In the genomic region with DNA sequence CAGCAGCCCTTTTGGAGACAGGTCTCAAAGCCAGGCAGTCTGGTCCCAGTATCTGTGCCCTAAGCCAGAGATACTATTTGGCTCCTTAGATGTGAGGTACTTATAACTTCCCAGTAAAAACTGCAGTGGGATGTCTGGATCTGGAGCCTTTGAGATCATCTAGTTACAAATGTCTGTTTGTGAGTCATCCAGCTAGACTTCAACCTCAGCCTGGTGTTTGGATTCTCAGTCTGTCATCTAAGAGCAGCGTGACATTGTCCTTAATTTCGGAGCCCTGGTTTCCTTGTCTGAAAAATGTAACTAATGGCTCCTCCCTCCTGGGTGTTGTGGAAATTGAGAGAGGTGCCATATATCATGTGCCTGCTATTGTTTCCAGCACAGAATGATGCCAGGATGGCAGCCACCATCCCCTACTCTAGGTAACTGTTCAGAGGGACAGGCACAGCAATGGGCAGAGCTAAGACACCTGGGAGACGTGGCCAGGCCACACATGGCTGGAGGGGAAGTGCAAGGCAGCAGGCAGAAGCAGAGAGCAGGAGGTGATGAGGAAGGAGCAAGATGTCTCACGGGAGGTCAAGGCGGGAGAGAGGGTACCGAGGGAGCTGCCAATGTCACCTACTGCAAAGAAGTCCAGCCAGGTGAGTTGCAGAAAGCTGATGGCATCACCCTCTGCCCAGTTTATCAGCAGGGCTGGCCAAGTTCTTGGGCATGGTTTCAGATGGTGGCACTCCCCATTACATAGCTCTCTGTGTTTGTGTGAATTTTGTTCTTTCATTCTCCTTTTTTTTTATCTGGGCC, we compare ENCODE assay signal across 15 cellular contexts. TPM values are rescaled to one million over a fixed set of nuclear protein-coding genes. Genes with fewer than 3 reads are reported as not detected.
DNase-seq lines count a peak whose midpoint lies in the region; ATAC-seq and TF ChIP-seq lines count a peak whose summit lies in the region.
"Had no signal": no experiment of that assay in that cellular context is flagged by ENCODE, and none has a peak within 500 bp of the region (broad histone marks: within the 10 kb centered on the region; RNA-seq: fewer than 3 reads in every experiment).

No MANE protein-coding gene starts in this region.

- H2AFZ ChIP-seq in GM23248, result no peak overlapping the region

- H3K9me3 ChIP-seq in GM23248 (ENCODE audit: low read depth), result no peaks in the 10 kb centered on the region

- no peak for ATAC-seq in activated CD4-positive, CD25-positive, alpha-beta regulatory T cell treated with anti-CD3 and anti-CD28 coated beads, Interleukin-2, amount 50 U/mL, for 24 hours
- ATAC-seq: activated T-cell treated with anti-CD3 and anti-CD28 coated beads, Interleukin-2, amount 50 U/mL, for 4 hours; K562; stimulated activated naive CD8-positive, alpha-beta T cell treated with anti-CD3 and anti-CD28 coated beads, Interleukin-15, amount 100 ng/mL, for 72 hours had no signal

- H3K9ac ChIP-seq in GM23248, result no peak overlapping the region

- peaks cover 15% of the 10 kb centered on the region for H3F3A ChIP-seq in GM23248 (ENCODE audit: insufficient read depth)

- no peaks in the 10 kb centered on the region for H3K36me3 ChIP-seq in GM23248 (ENCODE audit: low read depth)

- no peak overlapping the region for H3K4me2 ChIP-seq in GM23248 (ENCODE audit: unreplicated experiment)

- in situ Hi-C loops in GM23248 (cut with MboI), result no loop called here
- in situ Hi-C loops in astrocyte of the spinal cord (cut with HindIII; ENCODE audit: low sequenced_read_pairs), result no loop called here

- no peaks in the 10 kb centered on the region for H3K27me3 ChIP-seq in GM23248 (replicated peaks; ENCODE audit: insufficient read depth)

- peak; percentile 68 for DNase-seq in AG20443 (ENCODE audit: low spot score)
- DNase-seq in GM23248, result peak; percentile 83
- peak; percentile 51 for DNase-seq in astrocyte of the spinal cord (ENCODE audit: low read depth, low spot score)
- DNase-seq in myocyte (ENCODE audit: low read depth), result peak; percentile 57
- DNase-seq in NCI-H524 treated with DMSO at 0.1 percent for 48 hours (lab: John Stamatoyannopoulos, UW), result no peak
- DNase-seq in mesenteric fat pad (ENCODE audit: low spot score), result no peak
- DNase-seq in C1 segment of cervical spinal cord (lab: John Stamatoyannopoulos, UW), result no peak
- DNase-seq: activated T-cell treated with anti-CD3 and anti-CD28 coated beads, Interleukin-2, amount 50 U/mL, for 4 hours; mesendoderm; NCI-H1930; NK-92 treated with Interleukin-12 subunit alpha and Interleukin-12 subunit beta, amount 100 ng/mL, for 24 hours; retina; stimulated activated naive CD8-positive, alpha-beta T cell treated with anti-CD3 and anti-CD28 coated beads, Interleukin-15, amount 100 ng/mL, for 72 hours had no signal

- no peak overlapping the region for H3K27ac ChIP-seq in GM23248

- H3K9me2 ChIP-seq in GM23248 (ENCODE audit: insufficient read depth), result no peaks in the 10 kb centered on the region

- no peaks in the 10 kb centered on the region for H3K79me2 ChIP-seq in GM23248 (ENCODE audit: insufficient read depth)

- H3K4me3 ChIP-seq in GM23248, result no peak overlapping the region
- H3K4me3 ChIP-seq in astrocyte of the spinal cord (ENCODE audit: low read depth, low read length), result no peak overlapping the region
- H3K4me3 ChIP-seq: K562 had no signal

- WGBS in GM23248 (ENCODE audit: low coverage in 1 of 2, low lambda C conversion rate in 2 of 2, missing lambda C conversion rate in 2 of 2), 2 experiments, result 61 to 62% methylated on average over 6 of the region's 6 CpGs

- no peaks in the 10 kb centered on the region for H4K20me1 ChIP-seq in GM23248 (ENCODE audit: insufficient read depth)

- TF ChIP-seq CTCF in astrocyte of the spinal cord (IDR thresholded peaks at IDR 0.05; ENCODE audit: low read depth, low read length), result no peak

- H3K4me1 ChIP-seq in GM23248 (ENCODE audit: insufficient read depth), result peaks cover 25% of the 10 kb centered on the region

RNA-seq across cellular contexts. Expression of a gene that starts 20.6 kb away (rescaled TPM):
- 26.7 and 53.3 TPM in 2 replicates for total RNA-seq in GM23248 (2014; rRNA removed; shearing (Covaris generic))
- polyA plus RNA-seq in GM23248 (2016; fragmentation: Nextera tagmentation; extraction: Ambion mirVana), result 27.3 and 30.5 TPM in 2 replicates
- total RNA-seq in myocyte (24.2 and 25.2 TPM in 2 replicates), mesenteric fat pad (65.2 TPM)
- polyA plus RNA-seq in myocyte (2012), result 43.7 TPM

RNA-seq across cellular contexts. Expression of a gene that starts 31.0 kb away (rescaled TPM):
- total RNA-seq in GM23248 (2014; rRNA removed; shearing (Covaris generic)), result 12.1 and 12.4 TPM in 2 replicates
- polyA plus RNA-seq in GM23248 (2016; fragmentation: Nextera tagmentation; extraction: Ambion mirVana), result 26.1 and 30.1 TPM in 2 replicates
- total RNA-seq in myocyte (14.6 and 19.4 TPM in 2 replicates), mesenteric fat pad (10.8 TPM)
- 20.2 TPM for polyA plus RNA-seq in myocyte (2012)

RNA-seq across cellular contexts. Expression of a gene that starts 52.0 kb away (rescaled TPM):
- total RNA-seq in GM23248 (2014; rRNA removed; shearing (Covaris generic)), result 3.8 TPM in 2 replicates
- 2.8 and 3.2 TPM in 2 replicates for polyA plus RNA-seq in GM23248 (2016; fragmentation: Nextera tagmentation; extraction: Ambion mirVana)
- total RNA-seq in myocyte (3.7 and 3.9 TPM in 2 replicates), mesenteric fat pad (12.5 TPM)
- 5.6 TPM for polyA plus RNA-seq in myocyte (2012)

Comparison
In these comparisons a context has a peak if more than half of its experiments do, and no peak if none do; other contexts are left out.
1. DNase-seq: peak in AG20443 (single experiment), GM23248 (single experiment), astrocyte of the spinal cord (single experiment) and myocyte (single experiment); none in NCI-H524 treated with DMSO at 0.1 percent for 48 hours (single experiment), mesenteric fat pad (single experiment) and C1 segment of cervical spinal cord (0 of 14).